ENCODE assay signal across 9 cellular contexts in the genomic region with DNA sequence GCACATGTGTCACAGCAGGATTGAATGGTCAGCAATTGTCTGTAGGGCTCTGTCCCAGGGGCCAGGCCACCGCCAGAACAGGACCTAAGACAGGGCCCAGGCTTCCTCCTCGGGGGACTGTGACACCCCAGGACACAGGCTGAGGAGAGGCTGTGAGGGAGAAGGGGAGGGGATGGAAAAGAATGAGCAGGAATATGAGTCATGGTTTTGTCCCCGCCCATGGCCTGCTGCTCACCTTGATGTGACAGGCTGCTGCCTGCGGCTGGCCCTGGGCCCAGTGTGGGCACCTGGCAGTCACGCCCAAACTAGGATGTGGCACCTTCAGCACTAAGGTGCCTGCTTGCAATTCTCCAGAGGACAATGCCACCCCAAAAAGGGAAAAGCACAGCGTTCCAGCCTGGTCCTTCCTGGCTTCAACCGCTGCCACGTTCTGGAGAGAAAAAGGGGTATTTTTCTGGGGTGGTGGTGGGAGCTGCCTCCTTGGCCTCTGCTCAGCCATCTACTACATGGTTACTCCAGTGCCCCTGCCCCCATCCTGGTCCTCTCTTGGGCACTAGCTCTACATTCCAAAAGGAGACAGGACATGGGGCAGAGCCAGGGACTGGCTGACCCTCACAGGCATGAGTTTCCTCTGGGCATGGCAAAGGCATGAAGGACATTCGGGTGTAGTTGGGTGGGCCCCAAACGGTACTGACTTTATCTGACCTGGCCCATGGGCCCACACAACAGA.
DNase-seq lines count a peak whose midpoint lies in the region; ATAC-seq, FAIRE-seq and TF ChIP-seq lines count a peak whose summit lies in the region.
"Had no signal": no experiment of that assay in that cellular context is flagged by ENCODE, and none has a peak within 500 bp of the region (broad histone marks: within the 10 kb centered on the region; RNA-seq: fewer than 3 reads in every experiment).

No MANE protein-coding gene starts in this region.

- no peaks in the 10 kb centered on the region for H3K23me2 ChIP-seq in H1 (ENCODE audit: low read depth, low read length)

- no peak overlapping the region for H3K4ac ChIP-seq in H1 (replicated peaks; ENCODE audit: insufficient read length, low read depth, low read length)

- no peak overlapping the region for H3K14ac ChIP-seq in H1 (ENCODE audit: insufficient read length)

- peaks cover 3% of the 10 kb centered on the region for H3K79me1 ChIP-seq in H1 (ENCODE audit: low read depth, low read length)

- peaks cover 3 to 4% of the 10 kb centered on the region in 2 experiments for H4K20me1 ChIP-seq in H1 (replicated peaks in 1 of 2; ENCODE audit: control insufficient read depth in 1 of 2, insufficient read depth in 2 of 2, low read length in 2 of 2)

- no peak overlapping the region for H2AK5ac ChIP-seq in H1 (ENCODE audit: low read depth, low read length)

- H3K4me2 ChIP-seq in H1 (ENCODE audit: insufficient read depth in 1 of 2, low read depth in 2 of 2, low read length in 2 of 2) = no peak overlapping the region

- no peak for TF ChIP-seq EP300 in H1 (IDR thresholded peaks at IDR 0.05; ENCODE audit: borderline replicate concordance in 1 of 2, low read depth in 2 of 2, low read length in 2 of 2)

- H3K27ac ChIP-seq in H1 (ENCODE audit: low read depth, low read length) = no peak overlapping the region
- H3K27ac ChIP-seq in pancreas = peak overlapping the region; percentile 45 to 88 (median 72)

- H3K36me3 ChIP-seq in H1 (ENCODE audit: control insufficient read depth in 2 of 4, insufficient read depth in 4 of 4, low read length in 3 of 4) (0 out of 8 replicates have a peak, but pooled peaks cover 0 to 2% (median 0%) of the 10 kb centered on the region in 4 experiments), pancreas (no peaks in the 10 kb centered on the region)

- intact Hi-C loops in pancreas (cut with DNase I) = loop anchor here in 1 of 3 donors (5.0 kb wide), 1 partner anchor 39 kb away; no protein-coding TSS in a partner anchor

- no peak for TF ChIP-seq RAD21 in H1 (IDR thresholded peaks at IDR 0.05 in 1 of 2, conservative IDR thresholded peaks at IDR 0.05 in 1 of 2; ENCODE audit: low read depth in 2 of 2, low read length in 2 of 2)

- H2BK20ac ChIP-seq in H1 (ENCODE audit: low read length) = no peak overlapping the region

- POLR2A ChIA-PET in H1 (lab: Charles Lee; ENCODE audit: partially characterized antibody) = no interaction called here

- peaks cover 0 to 10% of the 10 kb centered on the region in 2 experiments; a peak in 2 of 4 replicates for H3K79me2 ChIP-seq in H1 (ENCODE audit: control insufficient read depth in 1 of 2, insufficient read depth in 2 of 2, low read length in 2 of 2)

- no peak overlapping the region for H2AFZ ChIP-seq in H1 (ENCODE audit: low read length)

- peak overlapping the region; percentile 40 for H4K91ac ChIP-seq in H1 (replicated peaks; ENCODE audit: insufficient read length, low read length)

- H4K8ac ChIP-seq in H1 (ENCODE audit: extremely low read depth, insufficient read depth, low read length) = peak overlapping the region; percentile 1; the same call in 1 of the 2 replicates

- H3K27me3 ChIP-seq in H1 (replicated peaks in 1 of 4; ENCODE audit: control insufficient read depth in 3 of 4, extremely low read depth in 1 of 4, insufficient read depth in 3 of 4, low read length in 3 of 4) (peaks cover 0 to 2% (median 0%) of the 10 kb centered on the region in 4 experiments; a peak in 1 of 7 replicates), pancreas (no peaks in the 10 kb centered on the region)

- H3K56ac ChIP-seq in H1 (replicated peaks; ENCODE audit: insufficient read length, low read depth, low read length) = no peak overlapping the region

- WGBS in H1 (ENCODE audit: extremely low coverage in 1 of 2, insufficient coverage in 1 of 2, insufficient read length in 1 of 2, insufficient replicate concordance in 2 of 2, low coverage in 1 of 2, low lambda C conversion rate in 2 of 2, missing lambda C conversion rate in 1 of 2), 2 experiments = 93% methylated on average over 10 of the region's 10 CpGs; no CpG with 5 or more reads in 1 of the 2 experiments
- WGBS in pancreas, 2 donors = 23 to 29% methylated on average over 10 of the region's 10 CpGs

- peak overlapping the region; percentile 45 for H2BK5ac ChIP-seq in H1 (ENCODE audit: low read depth, low read length)

- no peak for TF ChIP-seq POLR2A in H1 (IDR thresholded peaks at IDR 0.05; ENCODE audit: control extremely low read depth in 1 of 2, low read depth in 2 of 2, low read length in 2 of 2)

- TF ChIP-seq CTCF in H1 (IDR thresholded peaks at IDR 0.05; ENCODE audit: control extremely low read depth in 1 of 3, insufficient read depth in 1 of 3, low read depth in 1 of 3, low read length in 3 of 3) = no peak
- no peak for TF ChIP-seq CTCF in pancreas (IDR thresholded peaks at IDR 0.05)

- no peak overlapping the region for H2BK15ac ChIP-seq in H1 (ENCODE audit: low read length)

- H3K4me3 ChIP-seq in H1 (ENCODE audit: extremely low read depth in 1 of 4, insufficient read depth in 2 of 4, low read depth in 3 of 4, low read length in 4 of 4) (no peak overlapping the region), pancreas (no peak overlapping the region)

- H3K4me1 ChIP-seq in H1 (replicated peaks in 1 of 4; ENCODE audit: control insufficient read depth in 3 of 4, insufficient read depth in 4 of 4, low read length in 3 of 4) (peaks cover 0 to 9% (median 3%) of the 10 kb centered on the region in 4 experiments; a peak in 6 of 7 replicates), pancreas (peaks cover 12 to 18% (median 13%) of the 10 kb centered on the region in 3 donors)

- H2BK12ac ChIP-seq in H1 (ENCODE audit: low read depth, low read length) = 0 out of 2 replicates have a peak overlapping the region, but pooled peaks have one; percentile 52

- H2BK120ac ChIP-seq in H1 (replicated peaks; ENCODE audit: low read depth, low read length) = no peak overlapping the region

- ATAC-seq in pancreas (peak; percentile 96 to 98 (median 96)), GM21515 (IDR thresholded peaks at IDR 0.05; ENCODE audit: unreplicated experiment) (no peak)

- H3K23ac ChIP-seq in H1 (ENCODE audit: insufficient read length) = no peak overlapping the region

- H3K18ac ChIP-seq in H1 (ENCODE audit: extremely low read depth, low read length) = no peak overlapping the region

- H3K9ac ChIP-seq in H1 (replicated peaks in 1 of 4; ENCODE audit: extremely low read depth in 1 of 4, low read depth in 3 of 4, low read length in 3 of 4) = no peak overlapping the region

- H4K5ac ChIP-seq in H1 (ENCODE audit: insufficient read length, low read depth, low read length) = no peak overlapping the region

- FAIRE-seq in H1 (lab: Jason Lieb, UNC) = no peak
- no peak for FAIRE-seq in pancreas (lab: Jason Lieb, UNC)

- DNase-seq in NCI-H146 (lab: John Stamatoyannopoulos, UW) (peak; percentile 25), NCI-H146 treated with DMSO at 0.1 percent for 48 hours (lab: John Stamatoyannopoulos, UW; ENCODE audit: unreplicated experiment) (no peak), NCI-H2029 (lab: John Stamatoyannopoulos, UW) (peak; percentile 96), H1 (ENCODE audit: low read depth in 1 of 2, low spot score in 2 of 2) (no peak), pancreas (peak; percentile 86 to 96 (median 94)), NCI-H1436 (lab: John Stamatoyannopoulos, UW) (no peak), HCEC 1CT (no peak)
- DNase-seq: ACHN had no signal

- CTCF ChIA-PET in H1 (lab: Charles Lee; ENCODE audit: partially characterized antibody) = interaction anchor here (0.7 to 1.9 kb wide), 6 partner anchors 9 to 199 kb away, joined by 3 to 6 read pairs (median 3); no protein-coding TSS in a partner anchor

- peaks cover 0 to 3% of the 10 kb centered on the region in 2 experiments; a peak in 1 of 4 replicates for H3K9me3 ChIP-seq in H1 (ENCODE audit: insufficient read depth in 2 of 2, low read depth in 1 of 2, low read length in 1 of 2)
- H3K9me3 ChIP-seq in pancreas = no peaks in the 10 kb centered on the region

TF ChIP-seq in H1, 55 proteins besides CTCF, POLR2A, EP300 and RAD21:
- TF ChIP-seq TAF1 (IDR thresholded peaks at IDR 0.05; ENCODE audit: low read depth, low read length) (no peak), CHD2 (IDR thresholded peaks at IDR 0.05; ENCODE audit: low read length) (no peak), ATF2 (IDR thresholded peaks at IDR 0.05; ENCODE audit: low read length) (no peak)

Comparison
In these comparisons a context has a peak if more than half of its experiments do, and no peak if none do; other contexts are left out.
1. DNase-seq: peak in NCI-H146 (single experiment), NCI-H2029 (single experiment) and pancreas (6 of 6); none in NCI-H146 treated with DMSO at 0.1 percent for 48 hours (single experiment), H1 (0 of 2), NCI-H1436 (single experiment) and HCEC 1CT (single experiment).